8 cellular contexts compared by ENCODE assay signal in genomic region chr1:241351841-241352240, GRCh38.
"Had no signal": no experiment of that assay in that cellular context is flagged by ENCODE, and none has a peak within 500 bp of the region (broad histone marks: within the 10 kb centered on the region; RNA-seq: fewer than 3 reads in every experiment).

No MANE protein-coding gene starts in this region.

- H3K27ac Mint-ChIP-seq: GM23338, H9, HFFc6 had no signal

- ATAC-seq: GM23338, HCT116 had no signal

- DNase-seq: GM23248, GOT3, H7, H9, HCEC 1CT, HFFc6 had no signal

- H3K4me3 Mint-ChIP-seq: GM23338, H9, HFFc6 had no signal

- H3K9me3 Mint-ChIP-seq: GM23338, H9, HFFc6 had no signal

- H3K4me1 Mint-ChIP-seq: GM23338 had no signal
